In genomic region chr12:75183967-75184366, GRCh38 we compare ENCODE assay signal across 24 cellular contexts. TPM values are rescaled to one million over a fixed set of nuclear protein-coding genes. Genes with fewer than 3 reads are reported as not detected.
"Had no signal": no experiment of that assay in that cellular context is flagged by ENCODE, and none has a peak within 500 bp of the region (broad histone marks: within the 10 kb centered on the region; RNA-seq: fewer than 3 reads in every experiment).

No MANE protein-coding gene starts in this region.

- H3K27ac ChIP-seq: PC-9, RWPE1, SJCRH30, SK-N-MC had no signal

- H2AFZ ChIP-seq: PC-9 had no signal

- DNase-seq: MM.1S, MV-4-11, NCI-H1092, NCI-H1694 treated with DMSO at 0.1 percent for 48 hours, NCI-H2227 treated with DMSO at 0.1 percent for 48 hours, NCI-H446, NCI-H526 treated with DMSO at 0.1 percent for 48 hours, PC-9, SHP77, SIG-M5, SJCRH30, T-helper 1 cell had no signal

- H3K27me3 ChIP-seq: SJCRH30 had no signal

- H3K4me3 ChIP-seq: PC-9, SJCRH30, SK-N-MC had no signal

- H3K4me2 ChIP-seq: PC-9 had no signal

- H3K9me3 ChIP-seq: SJCRH30 had no signal

- H3K36me3 ChIP-seq: SJCRH30 had no signal

- H3K4me1 ChIP-seq: SJCRH30 had no signal

- FAIRE-seq: RCC 7860 had no signal

- ATAC-seq: Panc1, Right ventricle myocardium inferior, SK-N-SH treated with all-trans-retinoic acid at 6 μM for 48 hours had no signal

RNA-seq across cellular contexts. Expression of gene KCNC2, which starts 25.7 kb away (rescaled TPM):
- total RNA-seq: LHCN-M2, MCF 10A, NCI-H460, OCI-LY7, PC-9, Right ventricle myocardium inferior, RPMI7951, SJCRH30, SK-MEL-5 had no signal
